Comparison of ENCODE assay signal across 16 cellular contexts in genomic region chr3:13260259-13261103, GRCh38.
DNase-seq lines count a peak whose midpoint lies in the region; TF ChIP-seq lines count a peak whose summit lies in the region.
"Had no signal": no experiment of that assay in that cellular context is flagged by ENCODE, and none has a peak within 500 bp of the region (broad histone marks: within the 10 kb centered on the region; RNA-seq: fewer than 3 reads in every experiment).

No MANE protein-coding gene starts in this region.

- H3K9me3 Mint-ChIP-seq in MCF 10A (ENCODE audit: unreplicated experiment), result no peaks in the 10 kb centered on the region
- H3K9me3 Mint-ChIP-seq in glutamatergic neuron (ENCODE audit: unreplicated experiment), result peaks cover 6% of the 10 kb centered on the region
- no peaks in the 10 kb centered on the region for H3K9me3 Mint-ChIP-seq in type B pancreatic cell
- H3K9me3 Mint-ChIP-seq: activated CD4-positive, alpha-beta memory T cell treated with anti-CD3 and anti-CD28 coated beads, Interleukin-2, amount 10 ng/mL, durations not matched to agents 7 days and 5 days; activated naive CD8-positive, alpha-beta T cell treated with anti-CD3 and anti-CD28 coated beads for 36 hours; activated T-helper 1 cell treated with anti-CD3 and anti-CD28 coated beads, Interleukin-12 subunit alpha, Interleukin-12 subunit beta, Interleukin-2, Interleukin-4 antibody, amounts not matched to agents 30 ng/mL and 10 ng/mL and 1 ng/mL, durations not matched to agents 14 hours and 24 hours and 36 hours had no signal

- TF ChIP-seq POLR2A in breast epithelium (IDR thresholded peaks at IDR 0.05) (no peak), thyroid gland (IDR thresholded peaks at IDR 0.05) (no peak)

- peaks cover 60% of the 10 kb centered on the region for H3K27me3 Mint-ChIP-seq in MCF 10A (ENCODE audit: insufficient read depth, unreplicated experiment)
- peaks cover 2% of the 10 kb centered on the region for H3K27me3 Mint-ChIP-seq in glutamatergic neuron (ENCODE audit: unreplicated experiment)
- peaks cover 7% of the 10 kb centered on the region for H3K27me3 Mint-ChIP-seq in type B pancreatic cell

- CTCF ChIA-PET in MCF 10A (lab: Yijun Ruan, JAX), result interaction anchor here (0.5 to 1.0 kb wide), 2 partner anchors 17 to 1637 kb away, joined by 3 to 4 read pairs; no protein-coding TSS in a partner anchor

- H3K4me3 ChIP-seq in breast epithelium (no peak overlapping the region), thyroid gland (replicated peaks in 1 of 3) (no peak overlapping the region)
- H3K4me3 ChIP-seq: esophagus muscularis mucosa, lower lobe of right lung had no signal

- WGBS in thyroid gland, 2 donors, result 79 to 85% methylated on average over 14 to 15 of the region's 15 CpGs

- POLR2A ChIA-PET in MCF 10A (lab: Yijun Ruan, JAX), result no interaction called here

- H3K36me3 Mint-ChIP-seq in MCF 10A (ENCODE audit: insufficient read depth, unreplicated experiment), result no peaks in the 10 kb centered on the region
- H3K36me3 Mint-ChIP-seq in glutamatergic neuron (ENCODE audit: unreplicated experiment), result no peaks in the 10 kb centered on the region
- H3K36me3 Mint-ChIP-seq in type B pancreatic cell, result no peaks in the 10 kb centered on the region
- H3K36me3 Mint-ChIP-seq: activated naive CD8-positive, alpha-beta T cell treated with anti-CD3 and anti-CD28 coated beads for 36 hours had no signal

- H3K27ac ChIP-seq in breast epithelium (no peak overlapping the region), thyroid gland (no peak overlapping the region)
- H3K27ac ChIP-seq: esophagus muscularis mucosa, lower lobe of right lung had no signal

- intact Hi-C loops in MCF 10A (cut with micrococcal nuclease), result no loop called here
- intact Hi-C loops in breast epithelium (cut with DNase I; ENCODE audit: low total_unique reads), result no loop called here
- intact Hi-C loops in thyroid gland (cut with DNase I), result no loop called here

- no peaks in the 10 kb centered on the region for H3K9me3 ChIP-seq in breast epithelium
- no peaks in the 10 kb centered on the region for H3K9me3 ChIP-seq in thyroid gland
- H3K9me3 ChIP-seq: lower lobe of right lung had no signal

- DNase-seq in MCF 10A (ENCODE audit: unreplicated experiment), result no peak
- DNase-seq in breast epithelium (ENCODE audit: low spot score in 2 of 2), result no peak
- peak; percentile 13 for DNase-seq in RPMI8226
- DNase-seq in glutamatergic neuron, result no peak
- no peak for DNase-seq in type B pancreatic cell (ENCODE audit: extremely low spot score, unreplicated experiment)
- no peak for DNase-seq in T-helper 1 cell
- DNase-seq in stimulated activated CD4-positive, alpha-beta T cell treated with anti-CD3 and anti-CD28 coated beads, Interleukin-4, amount 100 ng/mL, for 24 hours, result no peak
- no peak for DNase-seq in thyroid gland
- DNase-seq: activated CD4-positive, alpha-beta memory T cell treated with anti-CD3 and anti-CD28 coated beads, Interleukin-2, amount 10 ng/mL, durations not matched to agents 7 days and 5 days; activated naive CD8-positive, alpha-beta T cell treated with anti-CD3 and anti-CD28 coated beads for 36 hours; GDM1; lower lobe of right lung; MM.1S; NCI-H1694 treated with DMSO at 0.1 percent for 48 hours had no signal

- BruUV-seq in MCF 10A (replicated peaks; lab: Mats Ljungman, UMichigan), result no TSS peak

- H3K27me3 ChIP-seq in breast epithelium, result no peaks in the 10 kb centered on the region
- no peaks in the 10 kb centered on the region for H3K27me3 ChIP-seq in thyroid gland

- no peaks in the 10 kb centered on the region for H3K4me1 Mint-ChIP-seq in MCF 10A (ENCODE audit: insufficient read depth, unreplicated experiment)
- H3K4me1 Mint-ChIP-seq in glutamatergic neuron (ENCODE audit: low read depth, unreplicated experiment), result peaks cover 11% of the 10 kb centered on the region
- peaks cover 12% of the 10 kb centered on the region for H3K4me1 Mint-ChIP-seq in type B pancreatic cell (ENCODE audit: unreplicated experiment)

- H3K27ac Mint-ChIP-seq in MCF 10A (ENCODE audit: low read depth, unreplicated experiment) (no peak overlapping the region), glutamatergic neuron (ENCODE audit: unreplicated experiment) (no peak overlapping the region), type B pancreatic cell (no peak overlapping the region)
- H3K27ac Mint-ChIP-seq: activated CD4-positive, alpha-beta memory T cell treated with anti-CD3 and anti-CD28 coated beads, Interleukin-2, amount 10 ng/mL, durations not matched to agents 7 days and 5 days; activated naive CD8-positive, alpha-beta T cell treated with anti-CD3 and anti-CD28 coated beads for 36 hours; activated T-helper 1 cell treated with anti-CD3 and anti-CD28 coated beads, Interleukin-12 subunit alpha, Interleukin-12 subunit beta, Interleukin-2, Interleukin-4 antibody, amounts not matched to agents 30 ng/mL and 10 ng/mL and 1 ng/mL, durations not matched to agents 14 hours and 24 hours and 36 hours had no signal

- H3K4me1 ChIP-seq in breast epithelium (no peaks in the 10 kb centered on the region), thyroid gland (no peaks in the 10 kb centered on the region)
- H3K4me1 ChIP-seq: lower lobe of right lung had no signal

- no peak overlapping the region for H3K4me3 Mint-ChIP-seq in MCF 10A (ENCODE audit: unreplicated experiment)
- no peak overlapping the region for H3K4me3 Mint-ChIP-seq in glutamatergic neuron (ENCODE audit: unreplicated experiment)
- no peak overlapping the region for H3K4me3 Mint-ChIP-seq in type B pancreatic cell
- H3K4me3 Mint-ChIP-seq: activated CD4-positive, alpha-beta memory T cell treated with anti-CD3 and anti-CD28 coated beads, Interleukin-2, amount 10 ng/mL, durations not matched to agents 7 days and 5 days; activated naive CD8-positive, alpha-beta T cell treated with anti-CD3 and anti-CD28 coated beads for 36 hours; activated T-helper 1 cell treated with anti-CD3 and anti-CD28 coated beads, Interleukin-12 subunit alpha, Interleukin-12 subunit beta, Interleukin-2, Interleukin-4 antibody, amounts not matched to agents 30 ng/mL and 10 ng/mL and 1 ng/mL, durations not matched to agents 14 hours and 24 hours and 36 hours had no signal

- TF ChIP-seq CTCF in MCF 10A (IDR thresholded peaks at IDR 0.05; ENCODE audit: unreplicated experiment), result peak; percentile 10
- TF ChIP-seq CTCF in breast epithelium (IDR thresholded peaks at IDR 0.05), result no peak
- peak; percentile 43 for TF ChIP-seq CTCF in glutamatergic neuron (IDR thresholded peaks at IDR 0.05; ENCODE audit: partially characterized antibody, unreplicated experiment)
- TF ChIP-seq CTCF in type B pancreatic cell (conservative IDR thresholded peaks at IDR 0.05), result peak; percentile 58
- TF ChIP-seq CTCF in thyroid gland (IDR thresholded peaks at IDR 0.05), result no peak

- H3K36me3 ChIP-seq in breast epithelium (no peaks in the 10 kb centered on the region), thyroid gland (no peaks in the 10 kb centered on the region)
- H3K36me3 ChIP-seq: esophagus muscularis mucosa, lower lobe of right lung had no signal

Comparison
In these comparisons a context has a peak if more than half of its experiments do, and no peak if none do; other contexts are left out.
1. CTCF ChIP-seq: peak in MCF 10A (single experiment), glutamatergic neuron (single experiment) and type B pancreatic cell (single experiment); none in breast epithelium (0 of 3) and thyroid gland (0 of 6).